In the genomic region with DNA sequence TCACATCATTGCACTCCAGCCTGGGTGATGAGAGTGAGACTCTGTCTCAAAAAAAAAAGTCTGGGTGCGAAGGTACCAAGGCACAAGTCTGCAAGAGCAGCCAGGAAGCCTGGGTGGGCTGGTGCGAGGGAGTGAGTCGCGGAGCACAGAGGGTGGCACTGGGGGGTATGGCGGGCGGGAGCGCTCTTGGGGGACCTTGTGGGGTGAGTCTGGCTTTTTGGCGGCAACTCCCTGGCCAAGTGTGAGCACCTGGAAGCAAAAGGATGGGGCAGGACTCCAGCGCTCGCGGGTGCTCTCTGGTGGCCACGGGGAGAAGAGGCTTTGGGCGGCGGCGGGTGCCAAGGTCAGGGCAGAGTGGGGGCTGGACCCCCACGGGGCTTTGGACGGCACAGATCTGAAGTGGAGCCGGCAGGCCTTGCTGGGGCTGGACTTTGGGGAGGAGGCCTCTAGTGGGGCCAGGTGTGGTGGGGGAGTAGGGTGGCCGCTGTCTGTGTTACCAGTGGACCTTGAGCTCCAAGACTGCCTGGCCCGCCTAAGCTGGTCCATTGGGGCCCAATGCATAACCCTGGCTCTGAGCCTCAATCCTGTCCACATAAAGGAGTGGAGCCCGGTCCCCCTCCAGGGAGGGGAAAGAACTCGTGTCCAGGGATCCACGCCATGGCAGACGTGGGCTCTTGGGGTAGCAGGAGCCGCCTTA, we compare ENCODE assay signal across 8 cellular contexts. TPM values are rescaled to one million over a fixed set of nuclear protein-coding genes. Genes with fewer than 3 reads are reported as not detected.
DNase-seq lines count a peak whose midpoint lies in the region; ATAC-seq lines count a peak whose summit lies in the region.

No MANE protein-coding gene starts in this region.

- DNase-seq in NCI-H1694 treated with DMSO at 0.1 percent for 48 hours (lab: John Stamatoyannopoulos, UW) (peak; percentile 9), NCI-H1694 (lab: John Stamatoyannopoulos, UW) (no peak), NCI-H82 (lab: John Stamatoyannopoulos, UW) (peak; percentile 68), activated T-cell treated with anti-CD3 and anti-CD28 coated beads for 1 hour (ENCODE audit: low read depth) (peak; percentile 56), posterior vena cava (ENCODE audit: low spot score) (peak; percentile 87)

- intact Hi-C loops in posterior vena cava (cut with DNase I): loop anchor here (10.0 kb wide), 1 partner anchor 132 kb away; no protein-coding TSS in a partner anchor

- ATAC-seq in esophagus mucosa (peak; percentile 41), GM19351 (IDR thresholded peaks at IDR 0.05; ENCODE audit: unreplicated experiment) (no peak), GM18519 (IDR thresholded peaks at IDR 0.05; ENCODE audit: low FRiP score, unreplicated experiment) (no peak)

RNA-seq across cellular contexts. Expression of a gene that starts 1.6 kb away (rescaled TPM):
- total RNA-seq in esophagus mucosa (4.8 TPM), posterior vena cava (1 to 10 TPM; 6.3 to 6.5 TPM)

RNA-seq across cellular contexts. Expression of a gene that starts 6.7 kb away (rescaled TPM):
- 166 TPM for total RNA-seq in esophagus mucosa
- total RNA-seq in posterior vena cava: 100 to 1,000 TPM; 140 to 157 TPM

RNA-seq across cellular contexts. Expression of a gene that starts 6.9 kb away (rescaled TPM):
- total RNA-seq in esophagus mucosa: 32.3 TPM
- total RNA-seq in posterior vena cava: 10 to 100 TPM; 21.9 to 27.8 TPM

RNA-seq across cellular contexts. Expression of a gene that starts 10.6 kb away (rescaled TPM):
- total RNA-seq in esophagus mucosa (not detected), posterior vena cava (not detected)

RNA-seq across cellular contexts. Expression of a gene that starts 26.9 kb away (rescaled TPM):
- 11.1 TPM for total RNA-seq in esophagus mucosa
- 10 to 100 TPM; 21.7 to 26.0 TPM for total RNA-seq in posterior vena cava
